Comparison of ENCODE assay signal across 13 cellular contexts in the genomic region with DNA sequence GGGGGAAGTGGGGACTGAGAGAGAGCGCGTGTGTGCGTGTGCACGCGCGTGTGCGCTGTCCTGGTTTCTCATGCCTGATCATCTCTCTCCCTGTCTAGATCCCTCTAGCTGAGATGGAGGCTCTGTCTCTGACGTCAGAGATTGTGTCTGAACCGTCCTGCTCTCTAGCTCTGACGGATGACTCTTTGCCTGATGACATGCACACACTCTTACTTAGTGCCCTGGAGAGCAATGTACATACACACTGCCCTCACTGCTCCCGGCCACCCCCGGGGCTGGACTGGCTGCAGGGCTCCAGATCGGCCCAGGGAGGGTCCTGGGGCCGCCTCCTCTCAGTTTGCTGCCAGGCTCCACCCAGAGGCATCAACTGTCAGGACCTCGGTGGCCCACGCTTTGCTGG.
DNase-seq lines count a peak whose midpoint lies in the region; ATAC-seq and TF ChIP-seq lines count a peak whose summit lies in the region.
"Had no signal": no experiment of that assay in that cellular context is flagged by ENCODE, and none has a peak within 500 bp of the region (broad histone marks: within the 10 kb centered on the region; RNA-seq: fewer than 3 reads in every experiment).

No MANE protein-coding gene starts in this region.

- H3K9ac ChIP-seq in OCI-LY3 (ENCODE audit: low read length): peak overlapping the region; percentile 13; the same call in 1 of the 2 replicates

- no peaks in the 10 kb centered on the region for H3K36me3 ChIP-seq in OCI-LY3 (replicated peaks; ENCODE audit: low read depth, low read length)

- peaks cover 17% of the 10 kb centered on the region for H3K27me3 ChIP-seq in OCI-LY3 (ENCODE audit: low read depth, low read length)

- no peaks in the 10 kb centered on the region for H3K9me3 ChIP-seq in OCI-LY3 (ENCODE audit: insufficient read depth, low read length)

- H3K27ac ChIP-seq in OCI-LY3 (ENCODE audit: low read length): no peak overlapping the region
- H3K27ac ChIP-seq: PC-9 had no signal

- DNase-seq in HUDEP-2 (lab: John Stamatoyannopoulos, UW; ENCODE audit: unreplicated experiment in 76 of 76) (peak in 70 of 76 experiments; percentile 19 to 90 (median 65)), fibroblast of mammary gland (ENCODE audit: low read depth) (peak; percentile 42), skeletal muscle cell (ENCODE audit: low read depth) (peak; percentile 25), globus pallidus (ENCODE audit: low spot score) (no peak)
- DNase-seq in activated naive CD4-positive, alpha-beta T cell treated with anti-CD3 and anti-CD28 coated beads, Interleukin-2, amount 50 U/mL, for 16 hours: no peak
- DNase-seq: activated T-cell treated with anti-CD3 and anti-CD28 coated beads, Interleukin-2, amount 50 U/mL, for 24 hours; CD4-positive, alpha-beta memory T cell; kidney glomerular epithelial cell; NCI-H2081 treated with DMSO at 0.1 percent for 48 hours; PC-9; T-cell had no signal

- ATAC-seq in GM21447 (IDR thresholded peaks at IDR 0.05; ENCODE audit: unreplicated experiment): no peak

- TF ChIP-seq CTCF in OCI-LY3 (IDR thresholded peaks at IDR 0.05; ENCODE audit: low read depth, low read length) (no peak), fibroblast of mammary gland (conservative IDR thresholded peaks at IDR 0.05; ENCODE audit: control insufficient read depth, insufficient read depth, low read depth, low read length) (no peak)

- no peaks in the 10 kb centered on the region for H4K20me1 ChIP-seq in OCI-LY3 (ENCODE audit: insufficient read depth, low read length)

- H3K4me1 ChIP-seq in OCI-LY3 (ENCODE audit: low read length): peaks cover 11% of the 10 kb centered on the region

- H2AFZ ChIP-seq in OCI-LY3 (ENCODE audit: low read depth, low read length): peak overlapping the region; percentile 84
- H2AFZ ChIP-seq: PC-9 had no signal

- no peaks in the 10 kb centered on the region for H3K79me2 ChIP-seq in OCI-LY3 (ENCODE audit: low read length)

- H3K4me2 ChIP-seq in OCI-LY3 (ENCODE audit: low read length): peak overlapping the region; percentile 76
- H3K4me2 ChIP-seq: PC-9 had no signal

- peak overlapping the region; percentile 58 for H3K4me3 ChIP-seq in OCI-LY3 (ENCODE audit: low read length)
- no peak overlapping the region for H3K4me3 ChIP-seq in fibroblast of mammary gland (ENCODE audit: control insufficient read depth, low read depth, low read length)
- H3K4me3 ChIP-seq in skeletal muscle cell (ENCODE audit: low read depth, low read length): no peak overlapping the region
- H3K4me3 ChIP-seq: PC-9 had no signal

Comparison
In these comparisons a context has a peak if more than half of its experiments do, and no peak if none do; other contexts are left out.
1. DNase-seq: peak in HUDEP-2 (70 of 76), fibroblast of mammary gland (single experiment) and skeletal muscle cell (single experiment); none in globus pallidus (single experiment) and activated naive CD4-positive, alpha-beta T cell treated with anti-CD3 and anti-CD28 coated beads, Interleukin-2, amount 50 U/mL, for 16 hours (single experiment).